Comparison of ENCODE assay signal across 8 cellular contexts in genomic region chr2:181891258-181891965, GRCh38. TPM values are rescaled to one million over a fixed set of nuclear protein-coding genes. Genes with fewer than 3 reads are reported as not detected.
DNase-seq lines count a peak whose midpoint lies in the region; ATAC-seq and TF ChIP-seq lines count a peak whose summit lies in the region.

ITPRID2 (plus strand) TSS chr2:181891730; CDS start chr2:181892067, 337 bp downstream.

- peak within 1 kb of the TSS; percentile 96 for H3K4me3 ChIP-seq in SK-N-MC
- peak within 1 kb of the TSS; percentile 99 for H3K4me3 ChIP-seq in thoracic aorta

- ATAC-seq in GM21825 (IDR thresholded peaks at IDR 0.05; ENCODE audit: unreplicated experiment) (peak; percentile 93), omental fat pad (ENCODE audit: low FRiP score) (peak; percentile 97), thoracic aorta (ENCODE audit: insufficient number of reproducible peaks, low FRiP score, low read depth) (peak; percentile 80)

- H3K27ac ChIP-seq in KOPT-K1 (ENCODE audit: low read depth, low read length, poor library complexity, severe bottlenecking) (peak within 1 kb of the TSS; percentile 37), SK-N-MC (peak within 1 kb of the TSS; percentile 59; the same call in 1 of the 2 replicates), thoracic aorta (peak within 1 kb of the TSS; percentile 99)

- TF ChIP-seq CTCF in omental fat pad (IDR thresholded peaks at IDR 0.05) = no peak
- no peak for TF ChIP-seq CTCF in thoracic aorta (IDR thresholded peaks at IDR 0.05)

- DNase-seq in ELF-1 (ENCODE audit: low read depth, low spot score) (peak; percentile 84), SK-N-MC (ENCODE audit: low read depth, low spot score) (no peak), glomerular visceral epithelial cell (ENCODE audit: extremely low spot score) (peak; percentile 95), omental fat pad (ENCODE audit: low spot score) (peak; percentile 25), thoracic aorta (ENCODE audit: low spot score) (peak; percentile 44)
- peak; percentile 69 for DNase-seq in activated naive CD4-positive, alpha-beta T cell treated with anti-CD3 and anti-CD28 coated beads, Interleukin-2, amount 50 U/mL, for 16 hours

- peak within 1 kb of the TSS; percentile 76 for H3K9ac ChIP-seq in SK-N-MC (ENCODE audit: insufficient read length)

- H3K9me3 ChIP-seq in KOPT-K1 (ENCODE audit: insufficient read depth, low read length, poor library complexity, severe bottlenecking) (no peaks in the 10 kb centered on the region), SK-N-MC (ENCODE audit: low read depth, low read length) (no peaks in the 10 kb centered on the region), thoracic aorta (no peaks in the 10 kb centered on the region)

- H3K4me1 ChIP-seq in thoracic aorta (ENCODE audit: control insufficient read depth in 1 of 2, low read depth in 2 of 2) = peaks cover 27 to 48% of the 10 kb centered on the region in 2 donors

- H3K27me3 ChIP-seq in thoracic aorta (replicated peaks; ENCODE audit: insufficient read depth) = no peaks in the 10 kb centered on the region

- H3K36me3 ChIP-seq in KOPT-K1 (ENCODE audit: insufficient read depth, low read length) = no peaks in the 10 kb centered on the region
- H3K36me3 ChIP-seq in SK-N-MC (ENCODE audit: insufficient read depth, low read length) = 0 out of 2 replicates have a peak, but pooled peaks cover 12% of the 10 kb centered on the region
- H3K36me3 ChIP-seq in thoracic aorta = no peaks in the 10 kb centered on the region

RNA-seq across cellular contexts. Expression of gene ITPRID2, which starts in this region (rescaled TPM):
- total RNA-seq in omental fat pad (10 to 100 TPM; 54.7 to 94.6 (median 70.6) TPM), thoracic aorta (100 to 1,000 TPM; 102 to 121 TPM)

Comparison
In these comparisons a context has a peak if more than half of its experiments do, and no peak if none do; other contexts are left out.
1. H3K27ac ChIP-seq: peak in every context shown above with its lines; median percentile 99 in thoracic aorta; 59 in SK-N-MC; 37 in KOPT-K1.